Comparison of ENCODE assay signal across 10 cellular contexts in the genomic region with DNA sequence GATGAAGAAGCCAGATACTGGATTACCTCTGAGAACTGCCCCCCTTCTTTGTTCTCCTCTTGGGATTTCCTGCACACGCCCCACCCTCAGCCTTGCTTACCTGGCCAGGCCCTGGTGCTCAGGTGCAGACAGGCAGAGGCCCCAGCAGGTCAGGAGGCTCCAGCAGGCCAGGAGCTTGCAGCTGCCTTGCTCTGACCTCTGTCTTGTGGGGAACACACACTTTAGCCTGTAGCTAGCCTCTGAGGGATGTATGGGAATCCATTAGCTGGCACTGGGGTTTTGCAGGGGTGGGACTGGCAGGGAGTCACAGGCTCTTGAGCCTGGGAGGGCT. TPM values are rescaled to one million over a fixed set of nuclear protein-coding genes. Genes with fewer than 3 reads are reported as not detected.
A peak's percentile ranks its signal among the peaks of the same experiment; 100 is the strongest.
DNase-seq lines count a peak whose midpoint lies in the region; ATAC-seq and TF ChIP-seq lines count a peak whose summit lies in the region.
"Had no signal": no experiment of that assay in that cellular context is flagged by ENCODE, and none has a peak within 500 bp of the region (broad histone marks: within the 10 kb centered on the region; RNA-seq: fewer than 3 reads in every experiment).

No MANE protein-coding gene starts in this region.

- BruUV-seq in PC-9 (replicated peaks; lab: Mats Ljungman, UMichigan) = no TSS peak

- no peaks in the 10 kb centered on the region for H3K9me3 ChIP-seq in PC-9 (ENCODE audit: insufficient read depth, low read depth)
- H3K9me3 ChIP-seq in sigmoid colon = no peaks in the 10 kb centered on the region

- no peak for TF ChIP-seq POLR2A in sigmoid colon (IDR thresholded peaks at IDR 0.05)

- H4K20me1 ChIP-seq in GM23338 (replicated peaks; ENCODE audit: insufficient read depth) = peaks cover 27% of the 10 kb centered on the region
- no peaks in the 10 kb centered on the region; the same call in 1 of the 2 replicates for H4K20me1 ChIP-seq in PC-9 (ENCODE audit: insufficient read depth)

- intact Hi-C loops in PC-9 (cut with micrococcal nuclease; ENCODE audit: unreplicated experiment) = loop anchor here (1.0 kb wide), 1 partner anchor 149 kb away; no protein-coding TSS in a partner anchor
- intact Hi-C loops in sigmoid colon (cut with DNase I) = no loop called here
- intact Hi-C loops in activated CD4-positive, alpha-beta memory T cell treated with anti-CD3 and anti-CD28 coated beads for 36 hours (cut with micrococcal nuclease) = no loop called here

- H3F3A ChIP-seq in GM23338 (replicated peaks; ENCODE audit: low read depth) = peaks cover 6% of the 10 kb centered on the region
- peaks cover 5% of the 10 kb centered on the region; the same call in 1 of the 2 replicates for H3F3A ChIP-seq in PC-9 (ENCODE audit: insufficient read depth, low read depth)

- H3K36me3 ChIP-seq in GM23338 (ENCODE audit: insufficient read depth) (no peaks in the 10 kb centered on the region), PC-9 (ENCODE audit: low read depth) (no peaks in the 10 kb centered on the region), sigmoid colon (no peaks in the 10 kb centered on the region)

- 18 to 56% methylated on average over 1 of the region's 1 CpG for WGBS in sigmoid colon, 2 donors

- no peak for TF ChIP-seq CTCF in GM23338 (conservative IDR thresholded peaks at IDR 0.05; ENCODE audit: low read depth in 2 of 2)
- no peak for TF ChIP-seq CTCF in PC-9 (conservative IDR thresholded peaks at IDR 0.05)
- no peak for TF ChIP-seq CTCF in sigmoid colon (IDR thresholded peaks at IDR 0.05)

- H3K9me3 Mint-ChIP-seq in GM23338 = no peaks in the 10 kb centered on the region
- H3K9me3 Mint-ChIP-seq in activated CD4-positive, alpha-beta memory T cell treated with anti-CD3 and anti-CD28 coated beads for 36 hours = no peaks in the 10 kb centered on the region

- POLR2A ChIA-PET in PC-9 (lab: Charles Lee; ENCODE audit: unreplicated experiment) = interaction anchor here (0.7 kb wide), 2 partner anchors 15 to 337 kb away, joined by 3 to 4 read pairs; no protein-coding TSS in a partner anchor
- POLR2A ChIA-PET in activated CD4-positive, alpha-beta memory T cell treated with anti-CD3 and anti-CD28 coated beads for 36 hours (lab: Charles Lee) = no interaction called here

- H3K9me2 ChIP-seq in GM23338 (ENCODE audit: insufficient read depth) (no peaks in the 10 kb centered on the region), PC-9 (ENCODE audit: insufficient read depth) (no peaks in the 10 kb centered on the region)

- no peak for ATAC-seq in GM23338
- ATAC-seq: activated CD4-positive, alpha-beta T cell treated with anti-CD3 and anti-CD28 coated beads for 36 hours had no signal

- peaks cover 41% of the 10 kb centered on the region for H3K27me3 Mint-ChIP-seq in GM23338 (ENCODE audit: insufficient read depth, low read depth, poor library complexity)
- H3K27me3 Mint-ChIP-seq in activated CD4-positive, alpha-beta memory T cell treated with anti-CD3 and anti-CD28 coated beads for 36 hours = peaks cover 19% of the 10 kb centered on the region

- peaks cover 35% of the 10 kb centered on the region for H3K4me1 Mint-ChIP-seq in GM23338
- H3K4me1 Mint-ChIP-seq in activated CD4-positive, alpha-beta memory T cell treated with anti-CD3 and anti-CD28 coated beads for 36 hours (ENCODE audit: low read depth) = peaks cover 17% of the 10 kb centered on the region

- peaks cover 46% of the 10 kb centered on the region for H3K27me3 ChIP-seq in GM23338 (ENCODE audit: insufficient read depth)
- no peaks in the 10 kb centered on the region for H3K27me3 ChIP-seq in PC-9 (ENCODE audit: insufficient read depth, low read depth)
- H3K27me3 ChIP-seq in sigmoid colon = no peaks in the 10 kb centered on the region

- no peak overlapping the region for H3K27ac Mint-ChIP-seq in GM23338
- no peak overlapping the region for H3K27ac Mint-ChIP-seq in activated CD4-positive, alpha-beta memory T cell treated with anti-CD3 and anti-CD28 coated beads for 36 hours
- H3K27ac Mint-ChIP-seq: activated CD4-positive, alpha-beta T cell treated with anti-CD3 and anti-CD28 coated beads for 36 hours had no signal

- CTCF ChIA-PET in PC-9 (lab: Charles Lee) = no interaction called here
- CTCF ChIA-PET in activated CD4-positive, alpha-beta memory T cell treated with anti-CD3 and anti-CD28 coated beads for 36 hours (lab: Charles Lee) = interaction anchor here (1.0 to 1.2 kb wide), 2 partner anchors 13 to 18 kb away, joined by 3 read pairs; no protein-coding TSS in a partner anchor

- H2AFZ ChIP-seq in GM23338 = no peak overlapping the region
- H2AFZ ChIP-seq in PC-9 = no peak overlapping the region

- peak overlapping the region; percentile 76 for H3K4me3 Mint-ChIP-seq in GM23338
- no peak overlapping the region for H3K4me3 Mint-ChIP-seq in activated CD4-positive, alpha-beta memory T cell treated with anti-CD3 and anti-CD28 coated beads for 36 hours

- no peak for DNase-seq in GM23338 (ENCODE audit: low spot score)
- peak in 1 of 2 experiments; percentile 23 for DNase-seq in PC-9
- peak; percentile 35 for DNase-seq in hepatic stellate cell (ENCODE audit: low spot score)
- no peak for DNase-seq in sigmoid colon
- no peak for DNase-seq in NCI-H345 (lab: John Stamatoyannopoulos, UW)
- DNase-seq in NCI-H524 treated with DMSO at 0.1 percent for 48 hours (lab: John Stamatoyannopoulos, UW) = no peak
- DNase-seq in HPDE6-E6E7 (ENCODE audit: extremely low spot score) = no peak
- no peak for DNase-seq in activated CD4-positive, alpha-beta memory T cell treated with anti-CD3 and anti-CD28 coated beads for 36 hours
- DNase-seq: activated CD4-positive, alpha-beta T cell treated with anti-CD3 and anti-CD28 coated beads for 36 hours; NCI-H226 had no signal

- H3K4me1 ChIP-seq in GM23338 (ENCODE audit: insufficient read depth) = peaks cover 27% of the 10 kb centered on the region
- H3K4me1 ChIP-seq in PC-9 (replicated peaks; ENCODE audit: insufficient read depth) = peaks cover 16% of the 10 kb centered on the region
- H3K4me1 ChIP-seq in sigmoid colon = peaks cover 0 to 65% (median 55%) of the 10 kb centered on the region in 4 donors

- peaks cover 15% of the 10 kb centered on the region for H3K79me2 ChIP-seq in GM23338 (replicated peaks; ENCODE audit: insufficient read depth)
- H3K79me2 ChIP-seq in PC-9 (ENCODE audit: low read depth) = peaks cover 36% of the 10 kb centered on the region

- TF ChIP-seq EP300 in sigmoid colon (IDR thresholded peaks at IDR 0.05) = no peak

- H3K27ac ChIP-seq in GM23338 (ENCODE audit: low read depth) = no peak overlapping the region
- no peak overlapping the region for H3K27ac ChIP-seq in PC-9
- peak overlapping the region; percentile 28 to 92 (median 88) for H3K27ac ChIP-seq in sigmoid colon

- H3K4me3 ChIP-seq in GM23338 (peak overlapping the region; percentile 86; the same call in 1 of the 2 replicates), PC-9 (peak overlapping the region; percentile 81; the same call in 1 of the 2 replicates), sigmoid colon (peak overlapping the region in 3 of 4 donors; percentile 57 to 72 (median 72))

- H3K4me2 ChIP-seq in GM23338 (peak overlapping the region; percentile 95), PC-9 (peak overlapping the region; percentile 95)

- H3K36me3 Mint-ChIP-seq in GM23338 (ENCODE audit: low read depth) = peaks cover 2% of the 10 kb centered on the region; the same call in 1 of the 3 replicates
- no peaks in the 10 kb centered on the region for H3K36me3 Mint-ChIP-seq in activated CD4-positive, alpha-beta memory T cell treated with anti-CD3 and anti-CD28 coated beads for 36 hours

TF ChIP-seq in GM23338, 12 proteins besides CTCF, POLR2A, EP300 and RAD21:
- TF ChIP-seq JUNB (IDR thresholded peaks at IDR 0.05; ENCODE audit: unreplicated experiment) (no peak), EZH2 (IDR thresholded peaks at IDR 0.05; ENCODE audit: low read depth, unreplicated experiment) (no peak), CREB1 (CRISPR knock-in tag; IDR thresholded peaks at IDR 0.05; ENCODE audit: low read depth) (no peak), POLR2AphosphoS5 (IDR thresholded peaks at IDR 0.05; ENCODE audit: low read depth) (no peak), EZH2phosphoT487 (IDR thresholded peaks at IDR 0.05; ENCODE audit: unreplicated experiment) (no peak)
- TF ChIP-seq, protein P1, sequence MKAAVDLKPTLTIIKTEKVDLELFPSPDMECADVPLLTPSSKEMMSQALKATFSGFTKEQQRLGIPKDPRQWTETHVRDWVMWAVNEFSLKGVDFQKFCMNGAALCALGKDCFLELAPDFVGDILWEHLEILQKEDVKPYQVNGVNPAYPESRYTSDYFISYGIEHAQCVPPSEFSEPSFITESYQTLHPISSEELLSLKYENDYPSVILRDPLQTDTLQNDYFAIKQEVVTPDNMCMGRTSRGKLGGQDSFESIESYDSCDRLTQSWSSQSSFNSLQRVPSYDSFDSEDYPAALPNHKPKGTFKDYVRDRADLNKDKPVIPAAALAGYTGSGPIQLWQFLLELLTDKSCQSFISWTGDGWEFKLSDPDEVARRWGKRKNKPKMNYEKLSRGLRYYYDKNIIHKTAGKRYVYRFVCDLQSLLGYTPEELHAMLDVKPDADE (IDR thresholded peaks at IDR 0.05) = no peak

RNA-seq across cellular contexts. Expression of a gene that starts 2.7 kb away (rescaled TPM):
- 11.9 and 15.7 TPM in 2 replicates for total RNA-seq in GM23338 (2014; rRNA removed; shearing (Covaris generic))
- polyA plus RNA-seq in GM23338 (2016; fragmentation: Nextera tagmentation; extraction: Ambion mirVana) = 1.6 and 2.1 TPM in 2 replicates
- total RNA-seq in PC-9 (2021) = 7.1 and 10.6 TPM in 2 replicates
- 1 to 10 TPM; 4.8 to 8.0 (median 5.8) TPM for total RNA-seq in sigmoid colon
- 1 to 10 TPM; 1.8 to 9.2 (median 1.8) TPM for polyA plus RNA-seq in sigmoid colon
- under 1 TPM; 0.07 to 0.24 TPM for total RNA-seq in activated CD4-positive, alpha-beta memory T cell treated with anti-CD3 and anti-CD28 coated beads for 36 hours

Comparison
In these comparisons a context has a peak if more than half of its experiments do, and no peak if none do; other contexts are left out.
1. H3K27ac ChIP-seq: peak in sigmoid colon (4 of 4); none in GM23338 (single experiment) and PC-9 (single experiment).
2. Peak in every context shown above with its lines, with median percentiles within 50 percentile points of each other: H3K4me3 ChIP-seq.